In genomic region chr1:225735252-225736149, GRCh38 we compare ENCODE assay signal across 9 cellular contexts. TPM values are rescaled to one million over a fixed set of nuclear protein-coding genes. Genes with fewer than 3 reads are reported as not detected.
A peak's percentile ranks its signal among the peaks of the same experiment; 100 is the strongest.
DNase-seq lines count a peak whose midpoint lies in the region; ATAC-seq and TF ChIP-seq lines count a peak whose summit lies in the region.
"Had no signal": no experiment of that assay in that cellular context is flagged by ENCODE, and none has a peak within 500 bp of the region (broad histone marks: within the 10 kb centered on the region; RNA-seq: fewer than 3 reads in every experiment).

No MANE protein-coding gene starts in this region.

- CTCF ChIA-PET in Calu3 (lab: Charles Lee): interaction anchor here (0.6 to 2.3 kb wide), 3 partner anchors 11 to 37 kb away, joined by 5 to 14 read pairs (median 7); no protein-coding TSS in a partner anchor

- intact Hi-C loops in Calu3 (cut with micrococcal nuclease; ENCODE audit: unreplicated experiment): no loop called here
- intact Hi-C loops in posterior cingulate gyrus (cut with DNase I): no loop called here

- BruUV-seq in Calu3 (replicated peaks; lab: Mats Ljungman, UMichigan): no TSS peak

- H3K9me3 Mint-ChIP-seq in Calu3 (ENCODE audit: low read depth, unreplicated experiment): no peaks in the 10 kb centered on the region
- H3K9me3 Mint-ChIP-seq in naive thymus-derived CD8-positive, alpha-beta T cell: no peaks in the 10 kb centered on the region
- H3K9me3 Mint-ChIP-seq: naive B cell had no signal

- peak; percentile 37 for DNase-seq in Calu3
- DNase-seq in NCI-H524 (lab: John Stamatoyannopoulos, UW): peak; percentile 57 to 83
- DNase-seq in fibroblast of the conjunctiva (ENCODE audit: low read depth): peak; percentile 87
- peak in 8 of 10 donors; percentile 14 to 91 (median 34) for DNase-seq in posterior cingulate gyrus
- no peak for DNase-seq in activated CD4-positive, alpha-beta T cell treated with anti-CD3 and anti-CD28 coated beads for 4 hours
- DNase-seq in central memory CD4-positive, alpha-beta T cell: no peak
- no peak for DNase-seq in naive thymus-derived CD8-positive, alpha-beta T cell
- DNase-seq: naive B cell had no signal

- no peak overlapping the region for H3K4me3 Mint-ChIP-seq in Calu3 (ENCODE audit: low read depth, unreplicated experiment)
- no peak overlapping the region for H3K4me3 Mint-ChIP-seq in naive thymus-derived CD8-positive, alpha-beta T cell
- H3K4me3 Mint-ChIP-seq: naive B cell had no signal

- TF ChIP-seq CTCF in Calu3 (IDR thresholded peaks at IDR 0.05; ENCODE audit: unreplicated experiment): no peak

- peaks cover 29% of the 10 kb centered on the region for H3K4me1 Mint-ChIP-seq in Calu3 (ENCODE audit: low read depth, unreplicated experiment)
- no peaks in the 10 kb centered on the region for H3K4me1 Mint-ChIP-seq in naive thymus-derived CD8-positive, alpha-beta T cell
- H3K4me1 Mint-ChIP-seq: naive B cell had no signal

- POLR2A ChIA-PET in naive thymus-derived CD8-positive, alpha-beta T cell (lab: Charles Lee): no interaction called here

- no peaks in the 10 kb centered on the region for H3K36me3 Mint-ChIP-seq in Calu3 (ENCODE audit: insufficient read depth, unreplicated experiment)
- no peaks in the 10 kb centered on the region for H3K36me3 Mint-ChIP-seq in naive thymus-derived CD8-positive, alpha-beta T cell
- H3K36me3 Mint-ChIP-seq: naive B cell had no signal

- no peak for ATAC-seq in GM21786 (IDR thresholded peaks at IDR 0.05; ENCODE audit: unreplicated experiment)
- no peak for ATAC-seq in naive thymus-derived CD8-positive, alpha-beta T cell

- no peaks in the 10 kb centered on the region for H3K27me3 Mint-ChIP-seq in Calu3 (ENCODE audit: unreplicated experiment)
- peaks cover 0 to 1% (median 0%) of the 10 kb centered on the region in 5 donors for H3K27me3 Mint-ChIP-seq in naive thymus-derived CD8-positive, alpha-beta T cell
- H3K27me3 Mint-ChIP-seq: naive B cell had no signal

- H3K27ac Mint-ChIP-seq in Calu3 (ENCODE audit: unreplicated experiment): no peak overlapping the region
- H3K27ac Mint-ChIP-seq in naive thymus-derived CD8-positive, alpha-beta T cell: no peak overlapping the region

RNA-seq across cellular contexts. Expression of gene SRP9, which starts 42.1 kb away (rescaled TPM):
- total RNA-seq in Calu3 (2022): 264 and 312 TPM in 2 replicates
- total RNA-seq in naive thymus-derived CD8-positive, alpha-beta T cell: 100 to 1,000 TPM; 168 to 181 TPM
- 100 to 1,000 TPM; 273 to 350 (median 288) TPM for polyA plus RNA-seq in naive thymus-derived CD8-positive, alpha-beta T cell

Comparison
In these comparisons a context has a peak if more than half of its experiments do, and no peak if none do; other contexts are left out.
1. DNase-seq: peak in Calu3 (single experiment), NCI-H524 (2 of 2), fibroblast of the conjunctiva (single experiment) and posterior cingulate gyrus (8 of 10); none in activated CD4-positive, alpha-beta T cell treated with anti-CD3 and anti-CD28 coated beads for 4 hours (0 of 2), central memory CD4-positive, alpha-beta T cell (single experiment) and naive thymus-derived CD8-positive, alpha-beta T cell (0 of 10).